ENCODE assay signal across 8 cellular contexts in genomic region chr3:186540444-186541226, GRCh38. TPM values are rescaled to one million over a fixed set of nuclear protein-coding genes. Genes with fewer than 3 reads are reported as not detected.
DNase-seq lines count a peak whose midpoint lies in the region; FAIRE-seq and TF ChIP-seq lines count a peak whose summit lies in the region.

No MANE protein-coding gene starts in this region.

- no peak overlapping the region for H3K9ac ChIP-seq in H1 (replicated peaks in 1 of 4; ENCODE audit: extremely low read depth in 1 of 4, low read depth in 3 of 4, low read length in 3 of 4)

- H3K27ac ChIP-seq in H1 (ENCODE audit: low read depth, low read length), result no peak overlapping the region

- H4K5ac ChIP-seq in H1 (ENCODE audit: insufficient read length, low read depth, low read length), result no peak overlapping the region

- 23% methylated on average over 9 of the region's 9 CpGs; no CpG with 5 or more reads in 1 of the 2 experiments for WGBS in H1 (ENCODE audit: extremely low coverage in 1 of 2, insufficient coverage in 1 of 2, insufficient read length in 1 of 2, insufficient replicate concordance in 2 of 2, low coverage in 1 of 2, low lambda C conversion rate in 2 of 2, missing lambda C conversion rate in 1 of 2), 2 experiments

- no peak overlapping the region for H3K4me2 ChIP-seq in H1 (ENCODE audit: insufficient read depth in 1 of 2, low read depth in 2 of 2, low read length in 2 of 2)

- no peaks in the 10 kb centered on the region for H4K20me1 ChIP-seq in H1 (replicated peaks in 1 of 2; ENCODE audit: control insufficient read depth in 1 of 2, insufficient read depth in 2 of 2, low read length in 2 of 2)

- H3K23ac ChIP-seq in H1 (ENCODE audit: insufficient read length), result no peak overlapping the region

- peak; percentile 83 for DNase-seq in Ammon's horn (ENCODE audit: low spot score)
- DNase-seq in GM19240 (ENCODE audit: insufficient read length, low spot score), result peak; percentile 24
- DNase-seq in HPDE6-E6E7 (ENCODE audit: extremely low spot score), result peak; percentile 73
- DNase-seq in NK-92 treated with Interleukin-12 subunit alpha and Interleukin-12 subunit beta, amount 100 ng/mL, for 24 hours (lab: John Stamatoyannopoulos, UW), result peak; percentile 24
- DNase-seq in activated CD8-positive, alpha-beta memory T cell treated with anti-CD3 and anti-CD28 coated beads for 24 hours, result peak; percentile 88
- peak; percentile 39 to 83 for DNase-seq in H1 (ENCODE audit: low read depth in 1 of 2, low spot score in 2 of 2)
- DNase-seq in midbrain (lab: John Stamatoyannopoulos, UW), result peak; percentile 85
- DNase-seq in stimulated activated CD8-positive, alpha-beta memory T cell treated with anti-CD3 and anti-CD28 coated beads, Interleukin-4, amount 100 ng/mL, for 1 hour (ENCODE audit: low read depth in 2 of 2, low spot score in 1 of 2), result peak; percentile 47 to 63

- no peak overlapping the region for H3K56ac ChIP-seq in H1 (replicated peaks; ENCODE audit: insufficient read length, low read depth, low read length)

- H2BK20ac ChIP-seq in H1 (ENCODE audit: low read length), result no peak overlapping the region

- no peak overlapping the region for H4K91ac ChIP-seq in H1 (replicated peaks; ENCODE audit: insufficient read length, low read length)

- H3K36me3 ChIP-seq in H1 (ENCODE audit: control insufficient read depth in 2 of 4, insufficient read depth in 4 of 4, low read length in 3 of 4), result no peaks in the 10 kb centered on the region

- H2BK12ac ChIP-seq in H1 (ENCODE audit: low read depth, low read length), result no peak overlapping the region

- H2BK5ac ChIP-seq in H1 (ENCODE audit: low read depth, low read length), result no peak overlapping the region

- CTCF ChIA-PET in H1 (lab: Charles Lee; ENCODE audit: partially characterized antibody), result interaction anchor here (0.6 to 11.7 kb wide), 68 partner anchors 8 to 1945 kb away, joined by 3 to 146 read pairs (median 5); no protein-coding TSS in a partner anchor

- peak; percentile 96 for FAIRE-seq in H1 (lab: Jason Lieb, UNC)

- H2BK15ac ChIP-seq in H1 (ENCODE audit: low read length), result no peak overlapping the region

- no peak overlapping the region for H3K4me3 ChIP-seq in H1 (ENCODE audit: extremely low read depth in 1 of 4, insufficient read depth in 2 of 4, low read depth in 3 of 4, low read length in 4 of 4)

- no peaks in the 10 kb centered on the region for H3K79me2 ChIP-seq in H1 (ENCODE audit: control insufficient read depth in 1 of 2, insufficient read depth in 2 of 2, low read length in 2 of 2)

- TF ChIP-seq CTCF in H1 (IDR thresholded peaks at IDR 0.05; ENCODE audit: control extremely low read depth in 1 of 3, insufficient read depth in 1 of 3, low read depth in 1 of 3, low read length in 3 of 3), result peak in 2 of 3 experiments; percentile 75 to 77; a peak in 3 of 4 replicates

- H3K4me1 ChIP-seq in H1 (replicated peaks in 1 of 4; ENCODE audit: control insufficient read depth in 3 of 4, insufficient read depth in 4 of 4, low read length in 3 of 4), result no peaks in the 10 kb centered on the region

- H2AK5ac ChIP-seq in H1 (ENCODE audit: low read depth, low read length), result no peak overlapping the region

- H3K79me1 ChIP-seq in H1 (ENCODE audit: low read depth, low read length), result no peaks in the 10 kb centered on the region

- H2BK120ac ChIP-seq in H1 (replicated peaks; ENCODE audit: low read depth, low read length), result no peak overlapping the region

- no peaks in the 10 kb centered on the region for H3K9me3 ChIP-seq in H1 (ENCODE audit: insufficient read depth in 2 of 2, low read depth in 1 of 2, low read length in 1 of 2)

- H2AFZ ChIP-seq in H1 (ENCODE audit: low read length), result no peak overlapping the region

- no peaks in the 10 kb centered on the region for H3K23me2 ChIP-seq in H1 (ENCODE audit: low read depth, low read length)

- H3K4ac ChIP-seq in H1 (replicated peaks; ENCODE audit: insufficient read length, low read depth, low read length), result no peak overlapping the region

- H3K18ac ChIP-seq in H1 (ENCODE audit: extremely low read depth, low read length), result no peak overlapping the region

- no peak overlapping the region for H4K8ac ChIP-seq in H1 (ENCODE audit: extremely low read depth, insufficient read depth, low read length)

- no peak for TF ChIP-seq POLR2A in H1 (IDR thresholded peaks at IDR 0.05; ENCODE audit: control extremely low read depth in 1 of 2, low read depth in 2 of 2, low read length in 2 of 2)

- H3K27me3 ChIP-seq in H1 (replicated peaks in 1 of 4; ENCODE audit: control insufficient read depth in 3 of 4, extremely low read depth in 1 of 4, insufficient read depth in 3 of 4, low read length in 3 of 4), result no peaks in the 10 kb centered on the region

- peak; percentile 94 to 95 for TF ChIP-seq RAD21 in H1 (IDR thresholded peaks at IDR 0.05 in 1 of 2, conservative IDR thresholded peaks at IDR 0.05 in 1 of 2; ENCODE audit: low read depth in 2 of 2, low read length in 2 of 2)

- TF ChIP-seq EP300 in H1 (IDR thresholded peaks at IDR 0.05; ENCODE audit: borderline replicate concordance in 1 of 2, low read depth in 2 of 2, low read length in 2 of 2), result no peak

- POLR2A ChIA-PET in H1 (lab: Charles Lee; ENCODE audit: partially characterized antibody), result interaction anchor here (0.5 to 2.0 kb wide), 6 partner anchors 21 to 247 kb away, joined by 3 to 7 read pairs (median 4); partner anchors contain the start of genes EIF4A2 and TBCCD1

- no peak overlapping the region for H3K14ac ChIP-seq in H1 (ENCODE audit: insufficient read length)

TF ChIP-seq in H1, 55 proteins besides CTCF, POLR2A, EP300 and RAD21:
- TF ChIP-seq BACH1 (IDR thresholded peaks at IDR 0.05; ENCODE audit: low read length) (peak; percentile 82), ATF2 (IDR thresholded peaks at IDR 0.05; ENCODE audit: low read length) (peak; percentile 38; the same call in 1 of the 2 replicates), KDM5A (IDR thresholded peaks at IDR 0.05; ENCODE audit: low read length) (no peak), BRCA1 (IDR thresholded peaks at IDR 0.05; ENCODE audit: low read depth, low read length) (no peak), RXRA (IDR thresholded peaks at IDR 0.05; ENCODE audit: insufficient read depth, low read depth, low read length) (no peak), MAFK (IDR thresholded peaks at IDR 0.05; ENCODE audit: low read depth, low read length) (peak; percentile 62; the same call in 1 of the 2 replicates), JUND (IDR thresholded peaks at IDR 0.05; ENCODE audit: low read length) (0 out of 2 replicates have a peak, but pooled peaks have one; percentile 60)
TF ChIP-seq in H1: peak in this region for 4.

RNA-seq across cellular contexts. Expression of gene CRYGS, which starts 3.5 kb away (rescaled TPM):
- 0.90 and 1.8 TPM in 2 replicates for total RNA-seq in H1 (2021; fragmentation: NEBNext Ultra II Directional; extraction: Animal tissue kit (Norgen Biotek cat#: 25700))
- 1.3 and 1.5 TPM in 2 replicates for polyA plus RNA-seq in H1 (2011; rRNA removed)
- polyA plus RNA-seq in H1 (2011; cell fraction: cytosol; rRNA removed), result 1.6 TPM
- 4.5 TPM for polyA plus RNA-seq in H1 (2011; cell fraction: nucleus; rRNA removed)
- polyA plus RNA-seq in H1 (2012, experiment 1 of 2), result 1.3 to 2.0 TPM (median 1.7 TPM) in 4 replicates
- polyA plus RNA-seq in H1 (2012, experiment 2 of 2), result not detected
- polyA plus RNA-seq in H1 (2013, experiment 1 of 2), result 0.93 TPM
- 0.74 TPM for polyA plus RNA-seq in H1 (2013, experiment 2 of 2)
- polyA minus RNA-seq in H1 (2011; rRNA and poly(A)+ RNA removed), result 0.44 and 1.0 TPM in 2 replicates
- polyA minus RNA-seq in H1 (2011; cell fraction: cytosol; rRNA and poly(A)+ RNA removed), result not detected
- polyA minus RNA-seq in H1 (2011; cell fraction: nucleus; rRNA and poly(A)+ RNA removed), result 5.2 TPM

RNA-seq across cellular contexts. Expression of gene TBCCD1, which starts 26.5 kb away (rescaled TPM):
- total RNA-seq in H1 (2021; fragmentation: NEBNext Ultra II Directional; extraction: Animal tissue kit (Norgen Biotek cat#: 25700)), result 13.4 and 13.9 TPM in 2 replicates
- 8.4 and 11.3 TPM in 2 replicates for polyA plus RNA-seq in H1 (2011; rRNA removed)
- 9.3 TPM for polyA plus RNA-seq in H1 (2011; cell fraction: cytosol; rRNA removed)
- polyA plus RNA-seq in H1 (2011; cell fraction: nucleus; rRNA removed), result 6.9 TPM
- polyA plus RNA-seq in H1 (2012, experiment 1 of 2), result 7.8 to 11.2 TPM (median 8.2 TPM) in 4 replicates
- 2.6 TPM for polyA plus RNA-seq in H1 (2012, experiment 2 of 2)
- 6.9 TPM for polyA plus RNA-seq in H1 (2013, experiment 1 of 2)
- polyA plus RNA-seq in H1 (2013, experiment 2 of 2), result 7.8 TPM
- 20.2 and 20.6 TPM in 2 replicates for polyA minus RNA-seq in H1 (2011; rRNA and poly(A)+ RNA removed)
- polyA minus RNA-seq in H1 (2011; cell fraction: cytosol; rRNA and poly(A)+ RNA removed), result 6.9 TPM
- 10.5 TPM for polyA minus RNA-seq in H1 (2011; cell fraction: nucleus; rRNA and poly(A)+ RNA removed)

RNA-seq across cellular contexts. Expression of gene DNAJB11, which starts 29.9 kb away (rescaled TPM):
- total RNA-seq in H1 (2021; fragmentation: NEBNext Ultra II Directional; extraction: Animal tissue kit (Norgen Biotek cat#: 25700)), result 63.9 and 67.7 TPM in 2 replicates
- 14.3 and 14.6 TPM in 2 replicates for polyA plus RNA-seq in H1 (2011; rRNA removed)
- 31.5 TPM for polyA plus RNA-seq in H1 (2011; cell fraction: cytosol; rRNA removed)
- 10.7 TPM for polyA plus RNA-seq in H1 (2011; cell fraction: nucleus; rRNA removed)
- polyA plus RNA-seq in H1 (2012, experiment 1 of 2), result 49.6 to 72.3 TPM (median 56.3 TPM) in 4 replicates
- 20.4 TPM for polyA plus RNA-seq in H1 (2012, experiment 2 of 2)
- 96.2 TPM for polyA plus RNA-seq in H1 (2013, experiment 1 of 2)
- 134 TPM for polyA plus RNA-seq in H1 (2013, experiment 2 of 2)
- 8.2 and 8.8 TPM in 2 replicates for polyA minus RNA-seq in H1 (2011; rRNA and poly(A)+ RNA removed)
- polyA minus RNA-seq in H1 (2011; cell fraction: cytosol; rRNA and poly(A)+ RNA removed), result 20.0 TPM
- polyA minus RNA-seq in H1 (2011; cell fraction: nucleus; rRNA and poly(A)+ RNA removed), result 19.1 TPM

Comparison
In these comparisons a context has a peak if more than half of its experiments do, and no peak if none do; other contexts are left out.
1. DNase-seq: peak in every context shown above with its lines; median percentile 88 in activated CD8-positive, alpha-beta memory T cell treated with anti-CD3 and anti-CD28 coated beads for 24 hours; 85 in midbrain; 83 in Ammon's horn; 73 in HPDE6-E6E7; 61 in H1; 55 in stimulated activated CD8-positive, alpha-beta memory T cell treated with anti-CD3 and anti-CD28 coated beads, Interleukin-4, amount 100 ng/mL, for 1 hour; 24 in GM19240; 24 in NK-92 treated with Interleukin-12 subunit alpha and Interleukin-12 subunit beta, amount 100 ng/mL, for 24 hours.